ENCODE assay signal across 19 cellular contexts in the genomic region with DNA sequence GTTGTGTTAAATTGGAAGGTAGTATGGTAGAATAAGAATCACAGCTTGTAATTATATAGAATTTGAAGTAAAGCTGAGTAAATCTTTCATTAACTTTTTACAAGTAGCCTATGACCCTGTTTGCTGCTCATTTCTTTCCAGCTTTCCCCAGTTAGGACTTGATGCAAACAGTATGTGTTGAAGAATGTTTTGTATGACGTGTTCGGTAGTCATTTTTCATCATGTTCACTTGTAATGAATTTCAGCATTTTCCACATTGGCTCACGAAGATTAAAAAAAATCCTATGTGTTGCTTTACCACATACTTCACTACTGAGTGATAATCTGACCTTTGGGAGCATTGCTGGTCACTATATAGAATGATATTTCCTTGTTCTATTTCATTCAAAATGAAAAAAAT.
DNase-seq lines count a peak whose midpoint lies in the region; ATAC-seq and TF ChIP-seq lines count a peak whose summit lies in the region.
"Had no signal": no experiment of that assay in that cellular context is flagged by ENCODE, and none has a peak within 500 bp of the region (broad histone marks: within the 10 kb centered on the region; RNA-seq: fewer than 3 reads in every experiment).

No MANE protein-coding gene starts in this region.

- no peaks in the 10 kb centered on the region for H3K9me3 ChIP-seq in adipocyte (ENCODE audit: control insufficient read depth, low read length)
- no peaks in the 10 kb centered on the region for H3K9me3 ChIP-seq in CD4-positive, alpha-beta T cell (ENCODE audit: control insufficient read depth, low read length)
- H3K9me3 ChIP-seq: Peyer's patch, SJSA1 had no signal

- CTCF ChIA-PET in AG04449 (lab: Yijun Ruan, JAX), result no interaction called here
- CTCF ChIA-PET in CD4-positive, alpha-beta T cell (lab: Charles Lee), result no interaction called here

- no peaks in the 10 kb centered on the region for H3K36me3 ChIP-seq in adipocyte (ENCODE audit: control insufficient read depth, insufficient read depth, low read length, severe bottlenecking)
- H3K36me3 ChIP-seq: Peyer's patch, SJSA1 had no signal

- H3K4me1 Mint-ChIP-seq in CD4-positive, alpha-beta T cell (ENCODE audit: low read depth), result peaks cover 30% of the 10 kb centered on the region

- no peak overlapping the region for H3K9ac ChIP-seq in adipocyte (ENCODE audit: low read length)

- peaks cover 4% of the 10 kb centered on the region for H3K36me3 Mint-ChIP-seq in CD4-positive, alpha-beta T cell (ENCODE audit: low read depth)

- DNase-seq in AG04449 (ENCODE audit: low read depth, low spot score), result peak; percentile 74
- DNase-seq in EL, result peak; percentile 87
- DNase-seq in adipocyte (ENCODE audit: low read depth), result peak; percentile 78
- peak; percentile 80 for DNase-seq in fibroblast of the aortic adventitia (ENCODE audit: low read depth)
- DNase-seq in NCI-H2227 treated with DMSO at 0.1 percent for 48 hours (lab: John Stamatoyannopoulos, UW), result no peak
- no peak for DNase-seq in CD4-positive, alpha-beta T cell
- DNase-seq: activated naive CD4-positive, alpha-beta T cell; H9; head of caudate nucleus; KBM-7; NCI-H187 treated with DMSO at 0.1 percent for 48 hours; NCI-H446; Peyer's patch; stimulated activated CD4-positive, alpha-beta T cell treated with anti-CD3 and anti-CD28 coated beads, Interleukin-12 subunit alpha, Interleukin-12 subunit beta, amount 100 ng/mL, for 4 hours; T-helper 17 cell had no signal

- peaks cover 30% of the 10 kb centered on the region for H3K4me1 ChIP-seq in adipocyte (ENCODE audit: control insufficient read depth, insufficient read depth, low read length)
- H3K4me1 ChIP-seq: Peyer's patch, SJSA1 had no signal

- no peak overlapping the region for H3K4me3 Mint-ChIP-seq in CD4-positive, alpha-beta T cell
- H3K4me3 Mint-ChIP-seq: H9, T-helper 17 cell had no signal

- intact Hi-C loops in CD4-positive, alpha-beta T cell (cut with DNase I, micrococcal nuclease), result no loop called here

- ATAC-seq in HG03565 (IDR thresholded peaks at IDR 0.05; ENCODE audit: unreplicated experiment), result no peak
- ATAC-seq in CD4-positive, alpha-beta T cell (ENCODE audit: poor library complexity), result no peak
- ATAC-seq in HG03159 (IDR thresholded peaks at IDR 0.05; ENCODE audit: unreplicated experiment), result no peak
- ATAC-seq: T-helper 17 cell had no signal

- H3K27ac ChIP-seq in CD4-positive, alpha-beta T cell (ENCODE audit: low read depth, low read length), result no peak overlapping the region
- H3K27ac ChIP-seq: coronary artery, Peyer's patch, SJSA1 had no signal

- TF ChIP-seq CTCF in AG04449 (IDR thresholded peaks at IDR 0.05; ENCODE audit: insufficient read depth, low read length, missing control alignments), result no peak
- no peak for TF ChIP-seq CTCF in fibroblast of the aortic adventitia (IDR thresholded peaks at IDR 0.05; ENCODE audit: insufficient read depth, low read length)
- no peak for TF ChIP-seq CTCF in CD4-positive, alpha-beta T cell (IDR thresholded peaks at IDR 0.05)

- no peaks in the 10 kb centered on the region for H3K9me3 Mint-ChIP-seq in CD4-positive, alpha-beta T cell
- H3K9me3 Mint-ChIP-seq: H9 had no signal

- no peaks in the 10 kb centered on the region for H3K27me3 Mint-ChIP-seq in CD4-positive, alpha-beta T cell
- H3K27me3 Mint-ChIP-seq: T-helper 17 cell had no signal

- POLR2A ChIA-PET in AG04449 (lab: Yijun Ruan, JAX), result no interaction called here
- POLR2A ChIA-PET in CD4-positive, alpha-beta T cell (lab: Charles Lee), result no interaction called here

- no peaks in the 10 kb centered on the region for H3K27me3 ChIP-seq in adipocyte (replicated peaks; ENCODE audit: control insufficient read depth, insufficient read depth, low read length)
- H3K27me3 ChIP-seq in CD4-positive, alpha-beta T cell (ENCODE audit: control insufficient read depth, insufficient read depth, low read length), result no peaks in the 10 kb centered on the region
- H3K27me3 ChIP-seq: Peyer's patch, SJSA1 had no signal

- no peak overlapping the region for H3K4me3 ChIP-seq in AG04449 (ENCODE audit: low read depth, low read length)
- no peak overlapping the region for H3K4me3 ChIP-seq in adipocyte (ENCODE audit: low read length)
- no peak overlapping the region for H3K4me3 ChIP-seq in fibroblast of the aortic adventitia (ENCODE audit: low read depth, low read length)
- H3K4me3 ChIP-seq: coronary artery, Peyer's patch, SJSA1 had no signal

- H3K27ac Mint-ChIP-seq in CD4-positive, alpha-beta T cell, result no peak overlapping the region
- H3K27ac Mint-ChIP-seq: T-helper 17 cell had no signal

Comparison
In these comparisons a context has a peak if more than half of its experiments do, and no peak if none do; other contexts are left out.
1. DNase-seq: peak in AG04449 (single experiment), EL (single experiment), adipocyte (single experiment) and fibroblast of the aortic adventitia (single experiment); none in NCI-H2227 treated with DMSO at 0.1 percent for 48 hours (single experiment) and CD4-positive, alpha-beta T cell (0 of 10).